In the genomic region with DNA sequence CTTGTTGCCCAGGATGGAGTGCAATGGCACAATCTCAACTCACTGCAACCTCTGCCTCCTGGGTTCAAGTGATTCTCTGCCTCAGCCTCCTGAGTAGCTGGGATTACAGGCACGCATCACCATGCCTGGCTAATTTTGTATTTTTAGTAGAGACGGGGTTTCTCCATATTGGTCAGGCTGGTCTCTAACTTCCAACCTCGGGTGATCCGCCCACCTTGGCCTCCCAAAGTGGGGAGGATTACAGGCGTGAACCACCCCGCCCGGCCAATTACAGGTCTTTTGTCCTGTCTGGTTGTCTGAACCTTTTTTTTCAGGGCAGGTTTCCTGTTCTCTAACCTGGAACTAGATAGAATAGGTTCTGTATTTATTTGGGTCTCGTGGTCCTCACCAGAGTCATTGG, we compare ENCODE assay signal across 14 cellular contexts. TPM values are rescaled to one million over a fixed set of nuclear protein-coding genes. Genes with fewer than 3 reads are reported as not detected.
"Had no signal": no experiment of that assay in that cellular context is flagged by ENCODE, and none has a peak within 500 bp of the region (broad histone marks: within the 10 kb centered on the region; RNA-seq: fewer than 3 reads in every experiment).

No MANE protein-coding gene starts in this region.

RNA-seq across cellular contexts. Expression of gene CSH2, which starts 17.1 kb away (rescaled TPM):
- total RNA-seq: stomach, subcutaneous adipose tissue, suprapubic skin, temporal lobe, thoracic aorta, thyroid gland, tibial nerve, transverse colon, upper lobe of left lung, upper lobe of right lung, ureter, urinary bladder, uterus, vagina had no signal
- polyA plus RNA-seq: stomach, urinary bladder had no signal

RNA-seq across cellular contexts. Expression of gene GH2, which starts 25.3 kb away (rescaled TPM):
- total RNA-seq: stomach, subcutaneous adipose tissue, suprapubic skin, temporal lobe, thoracic aorta, thyroid gland, tibial nerve, transverse colon, upper lobe of left lung, upper lobe of right lung, ureter, urinary bladder, uterus, vagina had no signal
- polyA plus RNA-seq: stomach, urinary bladder had no signal
